Comparison of ENCODE assay signal across 17 cellular contexts in genomic region chr16:71754652-71755051, GRCh38. TPM values are rescaled to one million over a fixed set of nuclear protein-coding genes. Genes with fewer than 3 reads are reported as not detected.
DNase-seq lines count a peak whose midpoint lies in the region; ATAC-seq lines count a peak whose summit lies in the region.
"Had no signal": no experiment of that assay in that cellular context is flagged by ENCODE, and none has a peak within 500 bp of the region (broad histone marks: within the 10 kb centered on the region; RNA-seq: fewer than 3 reads in every experiment).

No MANE protein-coding gene starts in this region.

- H3K9me3 ChIP-seq in T-helper 17 cell (ENCODE audit: control insufficient read depth, low read length, poor library complexity, severe bottlenecking): no peaks in the 10 kb centered on the region

- peak; percentile 24 for DNase-seq in activated CD4-positive, alpha-beta T cell treated with anti-CD3 and anti-CD28 coated beads for 36 hours
- DNase-seq in activated CD4-positive, alpha-beta T cell treated with anti-CD3 and anti-CD28 coated beads, Interleukin-2, amount 50 U/mL, for 1 hour: no peak
- no peak for DNase-seq in activated T-cell treated with anti-CD3 and anti-CD28 coated beads, Interleukin-2, amount 50 U/mL, for 72 hours
- no peak for DNase-seq in activated T-cell treated with anti-CD3 and anti-CD28 coated beads, Interleukin-2, amount 50 U/mL, for 1 hour
- DNase-seq in T-helper 17 cell: no peak
- DNase-seq in effector memory CD8-positive, alpha-beta T cell: no peak
- DNase-seq: DMS79 treated with DMSO at 0.1 percent for 48 hours, H7, HFFc6, KG1, NCI-H1694 treated with DMSO at 0.1 percent for 48 hours, NCI-H2107, NCI-H510A, NCI-H748 treated with DMSO at 0.1 percent for 48 hours had no signal

- no peaks in the 10 kb centered on the region for H3K27me3 Mint-ChIP-seq in activated CD4-positive, alpha-beta T cell treated with anti-CD3 and anti-CD28 coated beads for 36 hours
- H3K27me3 Mint-ChIP-seq in activated T-cell treated with anti-CD3 and anti-CD28 coated beads, Interleukin-2, amount 50 U/mL, for 72 hours (ENCODE audit: low read depth): no peaks in the 10 kb centered on the region
- no peaks in the 10 kb centered on the region for H3K27me3 Mint-ChIP-seq in T-helper 17 cell
- no peaks in the 10 kb centered on the region for H3K27me3 Mint-ChIP-seq in effector memory CD8-positive, alpha-beta T cell
- H3K27me3 Mint-ChIP-seq: B cell had no signal

- H3K9me3 Mint-ChIP-seq in activated CD4-positive, alpha-beta T cell treated with anti-CD3 and anti-CD28 coated beads for 36 hours (ENCODE audit: low read depth): no peaks in the 10 kb centered on the region
- no peaks in the 10 kb centered on the region for H3K9me3 Mint-ChIP-seq in activated T-cell treated with anti-CD3 and anti-CD28 coated beads, Interleukin-2, amount 50 U/mL, for 72 hours
- H3K9me3 Mint-ChIP-seq in effector memory CD8-positive, alpha-beta T cell: no peaks in the 10 kb centered on the region
- H3K9me3 Mint-ChIP-seq: HFFc6 had no signal

- H3K36me3 Mint-ChIP-seq in activated CD4-positive, alpha-beta T cell treated with anti-CD3 and anti-CD28 coated beads for 36 hours (ENCODE audit: low read depth): peaks cover 49% of the 10 kb centered on the region
- peaks cover 6 to 25% of the 10 kb centered on the region in 2 donors for H3K36me3 Mint-ChIP-seq in activated T-cell treated with anti-CD3 and anti-CD28 coated beads, Interleukin-2, amount 50 U/mL, for 72 hours (ENCODE audit: insufficient read depth in 2 of 2)
- H3K36me3 Mint-ChIP-seq in T-helper 17 cell (ENCODE audit: low read depth): peaks cover 10% of the 10 kb centered on the region
- peaks cover 84% of the 10 kb centered on the region for H3K36me3 Mint-ChIP-seq in effector memory CD8-positive, alpha-beta T cell (ENCODE audit: insufficient read depth)

- peak; percentile 91 for ATAC-seq in activated CD4-positive, alpha-beta T cell treated with anti-CD3 and anti-CD28 coated beads for 36 hours
- ATAC-seq in activated T-cell treated with anti-CD3 and anti-CD28 coated beads, Interleukin-2, amount 50 U/mL, for 72 hours (replicated peaks in 1 of 2): peak; percentile 68 to 79
- ATAC-seq in T-helper 17 cell: no peak
- no peak for ATAC-seq in effector memory CD8-positive, alpha-beta T cell (replicated peaks)
- ATAC-seq in GM21360 (IDR thresholded peaks at IDR 0.05; ENCODE audit: unreplicated experiment): no peak
- no peak for ATAC-seq in GM18858 (IDR thresholded peaks at IDR 0.05; ENCODE audit: unreplicated experiment)

- H3K27ac Mint-ChIP-seq in activated CD4-positive, alpha-beta T cell treated with anti-CD3 and anti-CD28 coated beads for 36 hours: peak overlapping the region; percentile 83
- H3K27ac Mint-ChIP-seq in activated T-cell treated with anti-CD3 and anti-CD28 coated beads, Interleukin-2, amount 50 U/mL, for 72 hours: peak overlapping the region; percentile 66
- peak overlapping the region; percentile 94 for H3K27ac Mint-ChIP-seq in T-helper 17 cell
- peak overlapping the region; percentile 13 to 61 for H3K27ac Mint-ChIP-seq in effector memory CD8-positive, alpha-beta T cell

- CTCF ChIA-PET in activated CD4-positive, alpha-beta T cell treated with anti-CD3 and anti-CD28 coated beads for 36 hours (lab: Charles Lee): interaction anchor here (0.6 to 1.9 kb wide), 7 partner anchors 9 to 143 kb away, joined by 3 to 5 read pairs (median 3); no protein-coding TSS in a partner anchor

- POLR2A ChIA-PET in activated CD4-positive, alpha-beta T cell treated with anti-CD3 and anti-CD28 coated beads for 36 hours (lab: Charles Lee): interaction anchor here (0.5 to 0.6 kb wide), 2 partner anchors 45 to 78 kb away, joined by 4 read pairs; no protein-coding TSS in a partner anchor

- no peak overlapping the region for H3K4me3 Mint-ChIP-seq in activated CD4-positive, alpha-beta T cell treated with anti-CD3 and anti-CD28 coated beads for 36 hours
- H3K4me3 Mint-ChIP-seq in activated T-cell treated with anti-CD3 and anti-CD28 coated beads, Interleukin-2, amount 50 U/mL, for 72 hours: peak overlapping the region in 1 of 2 donors; percentile 7
- H3K4me3 Mint-ChIP-seq in T-helper 17 cell: no peak overlapping the region
- no peak overlapping the region for H3K4me3 Mint-ChIP-seq in effector memory CD8-positive, alpha-beta T cell
- H3K4me3 Mint-ChIP-seq: B cell, HFFc6 had no signal

- intact Hi-C loops in activated CD4-positive, alpha-beta T cell treated with anti-CD3 and anti-CD28 coated beads for 36 hours (cut with DNase I, micrococcal nuclease): no loop called here

- peaks cover 15% of the 10 kb centered on the region for H3K4me1 Mint-ChIP-seq in activated CD4-positive, alpha-beta T cell treated with anti-CD3 and anti-CD28 coated beads for 36 hours
- H3K4me1 Mint-ChIP-seq in activated T-cell treated with anti-CD3 and anti-CD28 coated beads, Interleukin-2, amount 50 U/mL, for 72 hours (ENCODE audit: low read depth): peaks cover 20% of the 10 kb centered on the region
- H3K4me1 Mint-ChIP-seq in T-helper 17 cell: peaks cover 10% of the 10 kb centered on the region
- peaks cover 0 to 2% of the 10 kb centered on the region in 2 donors for H3K4me1 Mint-ChIP-seq in effector memory CD8-positive, alpha-beta T cell (ENCODE audit: low read depth in 2 of 2)

RNA-seq across cellular contexts. Expression of gene PHLPP2, which starts 30.2 kb away (rescaled TPM):
- total RNA-seq in activated CD4-positive, alpha-beta T cell treated with anti-CD3 and anti-CD28 coated beads for 36 hours: 10 to 100 TPM in 1 of 2 experiments, 1 to 10 TPM in 1; 8.8 to 11.2 TPM
- 10 to 100 TPM in 1 of 2 donors, 1 to 10 TPM in 1; 9.9 to 13.3 TPM for total RNA-seq in activated T-cell treated with anti-CD3 and anti-CD28 coated beads, Interleukin-2, amount 50 U/mL, for 72 hours
- 10 to 100 TPM in 1 of 2 donors, 1 to 10 TPM in 1; 9.3 to 10.2 TPM for total RNA-seq in T-helper 17 cell

RNA-seq across cellular contexts. Expression of gene AP1G1, which starts 54.0 kb away (rescaled TPM):
- total RNA-seq in activated CD4-positive, alpha-beta T cell treated with anti-CD3 and anti-CD28 coated beads for 36 hours: 10 to 100 TPM; 65.5 to 68.8 TPM
- 10 to 100 TPM; 83.2 to 87.0 TPM for total RNA-seq in activated T-cell treated with anti-CD3 and anti-CD28 coated beads, Interleukin-2, amount 50 U/mL, for 72 hours
- total RNA-seq in T-helper 17 cell: 100 to 1,000 TPM; 150 to 160 TPM

Comparison
In these comparisons a context has a peak if more than half of its experiments do, and no peak if none do; other contexts are left out.
1. ATAC-seq: peak in activated CD4-positive, alpha-beta T cell treated with anti-CD3 and anti-CD28 coated beads for 36 hours (single experiment) and activated T-cell treated with anti-CD3 and anti-CD28 coated beads, Interleukin-2, amount 50 U/mL, for 72 hours (2 of 2); none in T-helper 17 cell (single experiment), effector memory CD8-positive, alpha-beta T cell (single experiment), GM21360 (single experiment) and GM18858 (single experiment).
2. H3K27ac Mint-ChIP-seq: peak in every context shown above with its lines; median percentile 94 in T-helper 17 cell; 83 in activated CD4-positive, alpha-beta T cell treated with anti-CD3 and anti-CD28 coated beads for 36 hours; 66 in activated T-cell treated with anti-CD3 and anti-CD28 coated beads, Interleukin-2, amount 50 U/mL, for 72 hours; 37 in effector memory CD8-positive, alpha-beta T cell.